In the genomic region with DNA sequence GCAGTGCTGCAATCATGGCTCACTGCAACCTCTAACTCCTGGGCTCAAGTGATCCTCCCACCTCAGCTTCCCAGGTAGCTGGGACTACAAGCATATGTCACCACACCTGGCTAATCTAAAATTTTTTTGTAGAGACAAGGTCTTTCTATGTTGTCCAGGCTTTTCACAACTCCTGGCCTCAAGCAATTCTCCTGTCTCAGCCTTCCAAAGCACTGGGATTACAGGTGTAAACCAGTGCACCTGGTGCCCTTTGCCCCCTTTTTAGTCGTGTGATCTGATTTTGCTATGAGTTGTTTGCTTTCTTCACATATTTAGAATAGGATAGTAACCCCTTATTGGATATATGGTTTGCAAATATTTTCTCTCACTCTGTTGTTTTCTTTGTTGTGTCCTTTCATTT, we compare ENCODE assay signal across 1 cellular context.
A peak's percentile ranks its signal among the peaks of the same experiment; 100 is the strongest.
TF ChIP-seq lines count a peak whose summit lies in the region.

No MANE protein-coding gene starts in this region.

TF ChIP-seq in HepG2, 621 proteins besides CTCF, POLR2A, EP300 and RAD21:
- TF ChIP-seq GFI1 (CRISPR knock-in tag; IDR thresholded peaks at IDR 0.05; ENCODE audit: borderline replicate concordance) (0 out of 2 replicates have a peak, but pooled peaks have one; percentile 49), RCOR2 (CRISPR knock-in tag; IDR thresholded peaks at IDR 0.05) (no peak), ZFP82 (CRISPR knock-in tag; IDR thresholded peaks at IDR 0.05; ENCODE audit: borderline replicate concordance) (no peak), NFATC3 (CRISPR knock-in tag; IDR thresholded peaks at IDR 0.05) (no peak), ZEB1 (IDR thresholded peaks at IDR 0.05; ENCODE audit: insufficient replicate concordance, low read depth) (peak; percentile 40)
- TF ChIP-seq, protein P1, sequence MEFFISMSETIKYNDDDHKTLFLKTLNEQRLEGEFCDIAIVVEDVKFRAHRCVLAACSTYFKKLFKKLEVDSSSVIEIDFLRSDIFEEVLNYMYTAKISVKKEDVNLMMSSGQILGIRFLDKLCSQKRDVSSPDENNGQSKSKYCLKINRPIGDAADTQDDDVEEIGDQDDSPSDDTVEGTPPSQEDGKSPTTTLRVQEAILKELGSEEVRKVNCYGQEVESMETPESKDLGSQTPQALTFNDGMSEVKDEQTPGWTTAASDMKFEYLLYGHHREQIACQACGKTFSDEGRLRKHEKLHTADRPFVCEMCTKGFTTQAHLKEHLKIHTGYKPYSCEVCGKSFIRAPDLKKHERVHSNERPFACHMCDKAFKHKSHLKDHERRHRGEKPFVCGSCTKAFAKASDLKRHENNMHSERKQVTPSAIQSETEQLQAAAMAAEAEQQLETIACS (CRISPR knock-in tag; IDR thresholded peaks at IDR 0.05): no peak
